12 cellular contexts compared by ENCODE assay signal in genomic region chr10:23442936-23443335, GRCh38. TPM values are rescaled to one million over a fixed set of nuclear protein-coding genes. Genes with fewer than 3 reads are reported as not detected.
DNase-seq lines count a peak whose midpoint lies in the region; ATAC-seq and TF ChIP-seq lines count a peak whose summit lies in the region.
"Had no signal": no experiment of that assay in that cellular context is flagged by ENCODE, and none has a peak within 500 bp of the region (broad histone marks: within the 10 kb centered on the region; RNA-seq: fewer than 3 reads in every experiment).

No MANE protein-coding gene starts in this region.

- no peak overlapping the region for H3K27ac ChIP-seq in RWPE2 (ENCODE audit: poor library complexity, severe bottlenecking)
- H3K27ac ChIP-seq: uterus had no signal

- H3K27me3 ChIP-seq in RWPE2 (ENCODE audit: insufficient read depth, poor library complexity, severe bottlenecking): no peaks in the 10 kb centered on the region
- H3K27me3 ChIP-seq: uterus had no signal

- H3K9me3 ChIP-seq in RWPE2 (ENCODE audit: severe bottlenecking): no peaks in the 10 kb centered on the region
- H3K9me3 ChIP-seq: uterus had no signal

- H3K36me3 Mint-ChIP-seq in activated T-cell treated with anti-CD3 and anti-CD28 coated beads, Interleukin-2, amount 50 U/mL, for 72 hours (ENCODE audit: insufficient read depth in 2 of 2): peaks cover 6 to 8% of the 10 kb centered on the region in 2 donors

- peak overlapping the region; percentile 79 to 98 for H3K4me3 Mint-ChIP-seq in activated T-cell treated with anti-CD3 and anti-CD28 coated beads, Interleukin-2, amount 50 U/mL, for 72 hours
- peak overlapping the region; percentile 87 to 92 for H3K4me3 Mint-ChIP-seq in stimulated activated naive CD8-positive, alpha-beta T cell treated with anti-CD3 and anti-CD28 coated beads, Interleukin-15, amount 100 ng/mL, for 72 hours

- no peaks in the 10 kb centered on the region for H3K27me3 Mint-ChIP-seq in activated T-cell treated with anti-CD3 and anti-CD28 coated beads, Interleukin-2, amount 50 U/mL, for 72 hours (ENCODE audit: low read depth)
- H3K27me3 Mint-ChIP-seq in stimulated activated naive CD8-positive, alpha-beta T cell treated with anti-CD3 and anti-CD28 coated beads, Interleukin-15, amount 100 ng/mL, for 72 hours: no peaks in the 10 kb centered on the region

- H3K9me3 Mint-ChIP-seq in activated T-cell treated with anti-CD3 and anti-CD28 coated beads, Interleukin-2, amount 50 U/mL, for 72 hours: no peaks in the 10 kb centered on the region
- H3K9me3 Mint-ChIP-seq in stimulated activated naive CD8-positive, alpha-beta T cell treated with anti-CD3 and anti-CD28 coated beads, Interleukin-15, amount 100 ng/mL, for 72 hours: no peaks in the 10 kb centered on the region

- H3K36me3 ChIP-seq in RWPE2 (ENCODE audit: low read depth): peaks cover 35% of the 10 kb centered on the region
- H3K36me3 ChIP-seq: uterus had no signal

- H3K4me3 ChIP-seq in RWPE2 (ENCODE audit: severe bottlenecking): peak overlapping the region; percentile 86
- H3K4me3 ChIP-seq: K562 had no signal

- no peak for ATAC-seq in activated T-cell treated with anti-CD3 and anti-CD28 coated beads, Interleukin-2, amount 50 U/mL, for 72 hours (replicated peaks in 1 of 2)
- ATAC-seq in RWPE2 (ENCODE audit: low read depth) (no peak), GM21423 (IDR thresholded peaks at IDR 0.05; ENCODE audit: unreplicated experiment) (no peak)
- ATAC-seq in stimulated activated naive CD8-positive, alpha-beta T cell treated with anti-CD3 and anti-CD28 coated beads, Interleukin-15, amount 100 ng/mL, for 72 hours: no peak
- ATAC-seq: K562 had no signal

- TF ChIP-seq CTCF in RWPE2 (IDR thresholded peaks at IDR 0.05; ENCODE audit: poor library complexity, severe bottlenecking): no peak

- H3K4me1 Mint-ChIP-seq in activated T-cell treated with anti-CD3 and anti-CD28 coated beads, Interleukin-2, amount 50 U/mL, for 72 hours (ENCODE audit: low read depth): peaks cover 65% of the 10 kb centered on the region
- peaks cover 53% of the 10 kb centered on the region for H3K4me1 Mint-ChIP-seq in stimulated activated naive CD8-positive, alpha-beta T cell treated with anti-CD3 and anti-CD28 coated beads, Interleukin-15, amount 100 ng/mL, for 72 hours

- peak overlapping the region; percentile 38 for H3K27ac Mint-ChIP-seq in activated T-cell treated with anti-CD3 and anti-CD28 coated beads, Interleukin-2, amount 50 U/mL, for 72 hours
- peak overlapping the region in 1 of 2 donors; percentile 61 for H3K27ac Mint-ChIP-seq in stimulated activated naive CD8-positive, alpha-beta T cell treated with anti-CD3 and anti-CD28 coated beads, Interleukin-15, amount 100 ng/mL, for 72 hours

- H3K4me1 ChIP-seq in RWPE2 (ENCODE audit: insufficient read depth, poor library complexity, severe bottlenecking): peaks cover 18% of the 10 kb centered on the region

- DNase-seq in activated T-cell treated with anti-CD3 and anti-CD28 coated beads, Interleukin-2, amount 50 U/mL, for 72 hours: no peak
- DNase-seq in activated T-cell treated with anti-CD3 and anti-CD28 coated beads for 4 hours (no peak), RWPE2 (ENCODE audit: low spot score) (no peak), fibroblast of gingiva (ENCODE audit: low read depth) (peak; percentile 28), RPMI8226 (no peak), NCI-H2081 treated with DMSO at 0.1 percent for 48 hours (lab: John Stamatoyannopoulos, UW) (no peak)
- DNase-seq in stimulated activated naive CD8-positive, alpha-beta T cell treated with anti-CD3 and anti-CD28 coated beads, Interleukin-15, amount 100 ng/mL, for 72 hours: no peak
- DNase-seq: foreskin melanocyte, NCI-H446, uterus had no signal

RNA-seq across cellular contexts. Expression of gene OTUD1, which starts 4.1 kb away (rescaled TPM):
- 10 to 100 TPM; 13.3 to 18.4 TPM for total RNA-seq in activated T-cell treated with anti-CD3 and anti-CD28 coated beads, Interleukin-2, amount 50 U/mL, for 72 hours
